ENCODE assay signal across 15 cellular contexts in genomic region chr9:72997387-72997995, GRCh38. TPM values are rescaled to one million over a fixed set of nuclear protein-coding genes. Genes with fewer than 3 reads are reported as not detected.
DNase-seq lines count a peak whose midpoint lies in the region; ATAC-seq, FAIRE-seq and TF ChIP-seq lines count a peak whose summit lies in the region.
"Had no signal": no experiment of that assay in that cellular context is flagged by ENCODE, and none has a peak within 500 bp of the region (broad histone marks: within the 10 kb centered on the region; RNA-seq: fewer than 3 reads in every experiment).

No MANE protein-coding gene starts in this region.

- ATAC-seq in K562 (peak; percentile 78), lower lobe of right lung (peak in 1 of 2 donors; percentile 48), GM18861 (IDR thresholded peaks at IDR 0.05; ENCODE audit: unreplicated experiment) (no peak)

- POLR2A ChIA-PET in activated CD4-positive, alpha-beta memory T cell treated with anti-CD3 and anti-CD28 coated beads for 36 hours (lab: Charles Lee) = no interaction called here
- POLR2A ChIA-PET in activated CD4-positive, alpha-beta memory T cell treated with anti-CD3 and anti-CD28 coated beads, Interleukin-2, amount 10 ng/mL, durations not matched to agents 7 days and 5 days (lab: Charles Lee) = no interaction called here
- POLR2A ChIA-PET in K562 (lab: Yijun Ruan, JAX) = no interaction called here

- TF ChIP-seq POLR2A in K562 (conservative IDR thresholded peaks at IDR 0.05) (no peak), testis (IDR thresholded peaks at IDR 0.05) (no peak)

- H3K27me3 Mint-ChIP-seq in activated CD4-positive, alpha-beta memory T cell treated with anti-CD3 and anti-CD28 coated beads for 36 hours = no peaks in the 10 kb centered on the region
- peaks cover 13% of the 10 kb centered on the region for H3K27me3 Mint-ChIP-seq in activated CD4-positive, alpha-beta memory T cell treated with anti-CD3 and anti-CD28 coated beads, Interleukin-2, amount 10 ng/mL, durations not matched to agents 7 days and 5 days
- H3K27me3 Mint-ChIP-seq: activated naive CD8-positive, alpha-beta T cell had no signal

- H3K27ac Mint-ChIP-seq in activated CD4-positive, alpha-beta memory T cell treated with anti-CD3 and anti-CD28 coated beads for 36 hours = no peak overlapping the region
- no peak overlapping the region for H3K27ac Mint-ChIP-seq in activated CD4-positive, alpha-beta memory T cell treated with anti-CD3 and anti-CD28 coated beads, Interleukin-2, amount 10 ng/mL, durations not matched to agents 7 days and 5 days
- H3K27ac Mint-ChIP-seq: activated B cell treated with CpG ODN at 0.5 μM for 24 hours; activated naive CD8-positive, alpha-beta T cell; natural killer cell treated with Interleukin-12 subunit alpha and Interleukin-12 subunit beta and Interleukin-15 and Interleukin-18, amount 100 ng/mL, for 72 hours had no signal

- TF ChIP-seq EP300 in K562 (IDR thresholded peaks at IDR 0.05; ENCODE audit: low read length) = no peak

- peak overlapping the region; percentile 38 to 79; a peak in 3 of 4 replicates for H3K9ac ChIP-seq in K562 (ENCODE audit: insufficient read depth in 1 of 2, low read depth in 2 of 2, low read length in 2 of 2)

- H2AFZ ChIP-seq in K562 (ENCODE audit: low read depth, low read length) = peak overlapping the region; percentile 96

- H3K4me3 ChIP-seq in K562 (no peak overlapping the region), lower lobe of right lung (no peak overlapping the region), testis (no peak overlapping the region)
- H3K4me3 ChIP-seq: heart right ventricle, SJSA1, skin epidermis had no signal

- WGBS in K562 (ENCODE audit: insufficient coverage, low coverage, missing lambda C conversion rate) = 30% methylated on average over 9 of the region's 9 CpGs
- WGBS in testis, 2 donors = 46 to 48% methylated on average over 9 of the region's 9 CpGs

- peaks cover 3% of the 10 kb centered on the region for H3K4me1 Mint-ChIP-seq in activated CD4-positive, alpha-beta memory T cell treated with anti-CD3 and anti-CD28 coated beads for 36 hours (ENCODE audit: low read depth)
- no peaks in the 10 kb centered on the region for H3K4me1 Mint-ChIP-seq in activated CD4-positive, alpha-beta memory T cell treated with anti-CD3 and anti-CD28 coated beads, Interleukin-2, amount 10 ng/mL, durations not matched to agents 7 days and 5 days

- H3K27ac ChIP-seq in K562 (ENCODE audit: extremely low read depth, low read depth, low read length) = peak overlapping the region; percentile 61; the same call in 2 of the 3 replicates
- no peak overlapping the region for H3K27ac ChIP-seq in lower lobe of right lung
- H3K27ac ChIP-seq in testis = no peak overlapping the region
- H3K27ac ChIP-seq: heart right ventricle, SJSA1 had no signal

- peak; percentile 8 for DNase-seq in activated CD4-positive, alpha-beta memory T cell treated with anti-CD3 and anti-CD28 coated beads for 36 hours
- no peak for DNase-seq in activated CD4-positive, alpha-beta memory T cell treated with anti-CD3 and anti-CD28 coated beads, Interleukin-2, amount 10 ng/mL, durations not matched to agents 7 days and 5 days
- peak in 2 of 4 experiments; percentile 5 to 28 for DNase-seq in K562 (ENCODE audit: extremely low read depth in 1 of 4, low spot score in 3 of 4)
- peak; percentile 33 for DNase-seq in lower lobe of right lung
- peak; percentile 16 for DNase-seq in testis
- no peak for DNase-seq in NCI-H1105 (lab: John Stamatoyannopoulos, UW)
- DNase-seq in amygdala (lab: John Stamatoyannopoulos, UW) = no peak
- DNase-seq: activated B cell treated with CpG ODN at 0.5 μM for 24 hours; central memory CD4-positive, alpha-beta T cell; heart right ventricle had no signal

- TF ChIP-seq RAD21 in K562 (CRISPR knock-in tag; conservative IDR thresholded peaks at IDR 0.05 in 1 of 2, IDR thresholded peaks at IDR 0.05 in 1 of 2) = no peak

- intact Hi-C loops in activated CD4-positive, alpha-beta memory T cell treated with anti-CD3 and anti-CD28 coated beads for 36 hours (cut with micrococcal nuclease) = no loop called here
- intact Hi-C loops in K562 (cut with micrococcal nuclease) (no loop called here), lower lobe of right lung (cut with DNase I) (no loop called here), testis (cut with DNase I; ENCODE audit: low total_unique reads) (no loop called here)

- no peaks in the 10 kb centered on the region for H4K20me1 ChIP-seq in K562 (replicated peaks; ENCODE audit: control insufficient read depth, insufficient read depth, low read length)

- H3K36me3 Mint-ChIP-seq in activated CD4-positive, alpha-beta memory T cell treated with anti-CD3 and anti-CD28 coated beads for 36 hours = no peaks in the 10 kb centered on the region
- no peaks in the 10 kb centered on the region for H3K36me3 Mint-ChIP-seq in activated CD4-positive, alpha-beta memory T cell treated with anti-CD3 and anti-CD28 coated beads, Interleukin-2, amount 10 ng/mL, durations not matched to agents 7 days and 5 days (ENCODE audit: low read depth)
- H3K36me3 Mint-ChIP-seq: activated naive CD8-positive, alpha-beta T cell; natural killer cell treated with Interleukin-12 subunit alpha and Interleukin-12 subunit beta and Interleukin-15 and Interleukin-18, amount 100 ng/mL, for 72 hours had no signal

- H3K79me2 ChIP-seq in K562 (ENCODE audit: control insufficient read depth, insufficient read depth, low read length) = no peaks in the 10 kb centered on the region

- no peak overlapping the region for H3K4me3 Mint-ChIP-seq in activated CD4-positive, alpha-beta memory T cell treated with anti-CD3 and anti-CD28 coated beads for 36 hours
- no peak overlapping the region for H3K4me3 Mint-ChIP-seq in activated CD4-positive, alpha-beta memory T cell treated with anti-CD3 and anti-CD28 coated beads, Interleukin-2, amount 10 ng/mL, durations not matched to agents 7 days and 5 days
- H3K4me3 Mint-ChIP-seq: activated B cell treated with CpG ODN at 0.5 μM for 24 hours; activated naive CD8-positive, alpha-beta T cell; natural killer cell treated with Interleukin-12 subunit alpha and Interleukin-12 subunit beta and Interleukin-15 and Interleukin-18, amount 100 ng/mL, for 72 hours had no signal

- no peak for TF ChIP-seq CTCF in K562 (IDR thresholded peaks at IDR 0.05 in 2 of 3, conservative IDR thresholded peaks at IDR 0.05 in 1 of 3; ENCODE audit: insufficient read depth in 2 of 3, low read depth in 1 of 3, low read length in 3 of 3)
- TF ChIP-seq CTCF in lower lobe of right lung (IDR thresholded peaks at IDR 0.05) = no peak
- no peak for TF ChIP-seq CTCF in testis (IDR thresholded peaks at IDR 0.05)

- no peaks in the 10 kb centered on the region for H3K9me3 Mint-ChIP-seq in activated CD4-positive, alpha-beta memory T cell treated with anti-CD3 and anti-CD28 coated beads for 36 hours
- H3K9me3 Mint-ChIP-seq in activated CD4-positive, alpha-beta memory T cell treated with anti-CD3 and anti-CD28 coated beads, Interleukin-2, amount 10 ng/mL, durations not matched to agents 7 days and 5 days = no peaks in the 10 kb centered on the region
- H3K9me3 Mint-ChIP-seq: activated B cell treated with CpG ODN at 0.5 μM for 24 hours; natural killer cell treated with Interleukin-12 subunit alpha and Interleukin-12 subunit beta and Interleukin-15 and Interleukin-18, amount 100 ng/mL, for 72 hours had no signal

- CTCF ChIA-PET in activated CD4-positive, alpha-beta memory T cell treated with anti-CD3 and anti-CD28 coated beads for 36 hours (lab: Charles Lee) = no interaction called here
- CTCF ChIA-PET in activated CD4-positive, alpha-beta memory T cell treated with anti-CD3 and anti-CD28 coated beads, Interleukin-2, amount 10 ng/mL, durations not matched to agents 7 days and 5 days (lab: Charles Lee) = interaction anchor here (0.6 kb wide), 1 partner anchor 174 kb away, joined by 4 read pairs; no protein-coding TSS in a partner anchor
- CTCF ChIA-PET in K562 (lab: Yijun Ruan, JAX; ENCODE audit: low intra/inter-chr PET ratio) = no interaction called here

- peak; percentile 32 for FAIRE-seq in K562 (lab: Jason Lieb, UNC)

- H3K4me1 ChIP-seq in K562 (replicated peaks in 1 of 2; ENCODE audit: control insufficient read depth in 2 of 2, insufficient read depth in 2 of 2, low read length in 2 of 2) (peaks cover 5 to 12% of the 10 kb centered on the region in 2 experiments; a peak in 4 of 5 replicates), lower lobe of right lung (no peaks in the 10 kb centered on the region), testis (no peaks in the 10 kb centered on the region)
- H3K4me1 ChIP-seq: SJSA1 had no signal

- H3K9me3 ChIP-seq in K562 (replicated peaks; ENCODE audit: control insufficient read depth, insufficient read depth, low read depth, low read length) (0 out of 2 replicates have a peak, but pooled peaks cover 4% of the 10 kb centered on the region), lower lobe of right lung (no peaks in the 10 kb centered on the region), testis (no peaks in the 10 kb centered on the region)
- H3K9me3 ChIP-seq: heart right ventricle, SJSA1 had no signal

- BruUV-seq in K562 (replicated peaks; lab: Mats Ljungman, UMichigan) = no TSS peak

- peak overlapping the region; percentile 76 for H3K4me2 ChIP-seq in K562 (ENCODE audit: insufficient read depth, low read length)

- no peaks in the 10 kb centered on the region for H3K36me3 ChIP-seq in K562 (ENCODE audit: control insufficient read depth, insufficient read depth, low read length)
- no peaks in the 10 kb centered on the region for H3K36me3 ChIP-seq in lower lobe of right lung
- no peaks in the 10 kb centered on the region for H3K36me3 ChIP-seq in testis (ENCODE audit: low read depth, missing control alignments)
- H3K36me3 ChIP-seq: heart right ventricle, SJSA1 had no signal

- H3K9me1 ChIP-seq in K562 (ENCODE audit: control insufficient read depth, insufficient read depth, low read length) = no peaks in the 10 kb centered on the region

- in situ Hi-C loops in K562 (cut with MboI) = no loop called here

- H3K27me3 ChIP-seq in K562 (ENCODE audit: control insufficient read depth in 2 of 2, insufficient read depth in 2 of 2, low read length in 2 of 2) = no peaks in the 10 kb centered on the region
- H3K27me3 ChIP-seq in lower lobe of right lung (ENCODE audit: low read depth) = no peaks in the 10 kb centered on the region
- no peaks in the 10 kb centered on the region for H3K27me3 ChIP-seq in testis
- H3K27me3 ChIP-seq: heart right ventricle, SJSA1 had no signal

RNA-seq across cellular contexts. Expression of gene ALDH1A1, which starts 44.6 kb away (rescaled TPM):
- not detected for total RNA-seq in activated CD4-positive, alpha-beta memory T cell treated with anti-CD3 and anti-CD28 coated beads for 36 hours
- total RNA-seq in activated CD4-positive, alpha-beta memory T cell treated with anti-CD3 and anti-CD28 coated beads, Interleukin-2, amount 10 ng/mL, durations not matched to agents 7 days and 5 days = not detected
- total RNA-seq in K562 (2011; cell fraction: chromatin; rRNA removed; ENCODE audit: low replicate concordance) = 1.6 and 2.2 TPM in 2 replicates
- 0.26 and 1.2 TPM in 2 replicates for total RNA-seq in K562 (2011; cell fraction: nucleolus; rRNA removed)
- 1.2 and 1.5 TPM in 2 replicates for total RNA-seq in K562 (2011; cell fraction: nucleoplasm; rRNA removed)
- total RNA-seq in K562 (2014; rRNA removed) (19.8 and 21.0 TPM in 2 replicates), K562 (2014; rRNA removed; fragmentation: Illumina TruSeq; extraction: Trizol) (32.8 and 38.5 TPM in 2 replicates), K562 (2015; rRNA removed; fragmentation: Illumina TruSeq; extraction: Trizol) (81.2 and 86.3 TPM in 2 replicates), K562 (2021) (24.4 and 27.0 TPM in 2 replicates), lower lobe of right lung (238 TPM), testis (100 to 1,000 TPM; 337 to 474 TPM)
- polyA plus RNA-seq in K562 (2011; rRNA removed) (1.3 and 1.8 TPM in 2 replicates), K562 (2014; fragmentation: Illumina TruSeq; extraction: Trizol) (26.3 and 29.3 TPM in 2 replicates), K562 (2014; fragmentation: Nextera tagmentation; extraction: Ambion mirVana) (10 to 100 TPM; 24.4 to 33.0 TPM), K562 (2014; rRNA removed) (20.9 and 21.9 TPM in 2 replicates), testis (ENCODE audit: insufficient read depth, low read depth, low replicate concordance) (307 TPM)
- 0.55 and 0.75 TPM in 2 replicates for polyA plus RNA-seq in K562 (2011; cell fraction: cytosol; rRNA removed)
- polyA plus RNA-seq in K562 (2011; cell fraction: nucleus; rRNA removed) = 0.41 TPM in 2 replicates
- polyA plus RNA-seq in K562 (2012) = 65.5 and 67.1 TPM in 2 replicates
- 3.0 and 5.7 TPM in 2 replicates for polyA minus RNA-seq in K562 (2011; rRNA and poly(A)+ RNA removed)
- 0.86 TPM in 1 of 2 replicates, not detected in the other for polyA minus RNA-seq in K562 (2011; cell fraction: cytosol; rRNA and poly(A)+ RNA removed)
- 0.13 and 0.78 TPM in 2 replicates for polyA minus RNA-seq in K562 (2011; cell fraction: nucleus; rRNA and poly(A)+ RNA removed)
- total RNA-seq: activated B cell treated with CpG ODN at 0.5 μM for 24 hours; natural killer cell treated with Interleukin-12 subunit alpha and Interleukin-12 subunit beta and Interleukin-15 and Interleukin-18, amount 100 ng/mL, for 72 hours; SJSA1 had no signal

Comparison
In these comparisons a context has a peak if more than half of its experiments do, and no peak if none do; other contexts are left out.
1. DNase-seq: peak in activated CD4-positive, alpha-beta memory T cell treated with anti-CD3 and anti-CD28 coated beads for 36 hours (single experiment), lower lobe of right lung (single experiment) and testis (single experiment); none in activated CD4-positive, alpha-beta memory T cell treated with anti-CD3 and anti-CD28 coated beads, Interleukin-2, amount 10 ng/mL, durations not matched to agents 7 days and 5 days (single experiment), NCI-H1105 (single experiment) and amygdala (0 of 56).